1 cellular context compared by ENCODE assay signal in the genomic region with DNA sequence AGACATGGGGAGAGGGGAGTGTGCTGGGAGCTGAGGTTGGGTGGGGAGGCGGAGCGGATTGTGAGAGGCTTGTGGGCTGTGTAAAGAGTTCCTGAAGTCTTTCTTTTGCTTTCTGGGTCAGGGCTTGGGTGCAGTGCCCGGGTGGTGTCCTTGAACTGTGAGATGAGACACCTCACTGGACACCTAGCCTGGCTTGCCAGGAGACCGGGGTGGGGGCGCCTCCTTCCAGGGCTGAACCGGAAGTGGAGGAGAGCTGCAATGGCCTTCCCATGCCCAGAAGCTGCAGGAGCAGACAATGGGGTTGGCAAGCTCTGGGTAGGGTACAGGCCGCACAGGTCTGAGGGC.
TF ChIP-seq lines count a peak whose summit lies in the region.

No MANE protein-coding gene starts in this region.

TF ChIP-seq in HepG2, 621 proteins besides CTCF, POLR2A, EP300 and RAD21 (continued from another document):
- TF ChIP-seq, protein P1, sequence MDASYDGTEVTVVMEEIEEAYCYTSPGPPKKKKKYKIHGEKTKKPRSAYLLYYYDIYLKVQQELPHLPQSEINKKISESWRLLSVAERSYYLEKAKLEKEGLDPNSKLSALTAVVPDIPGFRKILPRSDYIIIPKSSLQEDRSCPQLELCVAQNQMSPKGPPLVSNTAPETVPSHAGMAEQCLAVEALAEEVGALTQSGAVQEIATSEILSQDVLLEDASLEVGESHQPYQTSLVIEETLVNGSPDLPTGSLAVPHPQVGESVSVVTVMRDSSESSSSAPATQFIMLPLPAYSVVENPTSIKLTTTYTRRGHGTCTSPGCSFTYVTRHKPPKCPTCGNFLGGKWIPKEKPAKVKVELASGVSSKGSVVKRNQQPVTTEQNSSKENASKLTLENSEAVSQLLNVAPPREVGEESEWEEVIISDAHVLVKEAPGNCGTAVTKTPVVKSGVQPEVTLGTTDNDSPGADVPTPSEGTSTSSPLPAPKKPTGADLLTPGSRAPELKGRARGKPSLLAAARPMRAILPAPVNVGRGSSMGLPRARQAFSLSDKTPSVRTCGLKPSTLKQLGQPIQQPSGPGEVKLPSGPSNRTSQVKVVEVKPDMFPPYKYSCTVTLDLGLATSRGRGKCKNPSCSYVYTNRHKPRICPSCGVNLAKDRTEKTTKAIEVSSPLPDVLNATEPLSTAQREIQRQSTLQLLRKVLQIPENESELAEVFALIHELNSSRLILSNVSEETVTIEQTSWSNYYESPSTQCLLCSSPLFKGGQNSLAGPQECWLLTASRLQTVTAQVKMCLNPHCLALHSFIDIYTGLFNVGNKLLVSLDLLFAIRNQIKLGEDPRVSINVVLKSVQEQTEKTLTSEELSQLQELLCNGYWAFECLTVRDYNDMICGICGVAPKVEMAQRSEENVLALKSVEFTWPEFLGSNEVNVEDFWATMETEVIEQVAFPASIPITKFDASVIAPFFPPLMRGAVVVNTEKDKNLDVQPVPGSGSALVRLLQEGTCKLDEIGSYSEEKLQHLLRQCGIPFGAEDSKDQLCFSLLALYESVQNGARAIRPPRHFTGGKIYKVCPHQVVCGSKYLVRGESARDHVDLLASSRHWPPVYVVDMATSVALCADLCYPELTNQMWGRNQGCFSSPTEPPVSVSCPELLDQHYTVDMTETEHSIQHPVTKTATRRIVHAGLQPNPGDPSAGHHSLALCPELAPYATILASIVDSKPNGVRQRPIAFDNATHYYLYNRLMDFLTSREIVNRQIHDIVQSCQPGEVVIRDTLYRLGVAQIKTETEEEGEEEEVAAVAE (CRISPR knock-in tag; IDR thresholded peaks at IDR 0.05; ENCODE audit: borderline replicate concordance), result peak; percentile 22; the same call in 1 of the 2 replicates
- TF ChIP-seq THAP11 (CRISPR knock-in tag; IDR thresholded peaks at IDR 0.05) (no peak), ZEB1 (IDR thresholded peaks at IDR 0.05; ENCODE audit: insufficient replicate concordance, low read depth) (no peak), ZNF556 (CRISPR knock-in tag; IDR thresholded peaks at IDR 0.05; ENCODE audit: borderline replicate concordance) (no peak), NR2F6 (IDR thresholded peaks at IDR 0.05) (peak; percentile 50; the same call in 1 of the 2 replicates), NR2F6 (CRISPR knock-in tag; IDR thresholded peaks at IDR 0.05) (0 out of 2 replicates have a peak, but pooled peaks have one; percentile 24), ZNF547 (CRISPR knock-in tag; IDR thresholded peaks at IDR 0.05) (no peak), TBL1XR1 (IDR thresholded peaks at IDR 0.05; ENCODE audit: borderline replicate concordance, low read length, partially characterized antibody) (no peak), ZNF331 (CRISPR knock-in tag; IDR thresholded peaks at IDR 0.05) (0 out of 2 replicates have a peak, but pooled peaks have one; percentile 17), ZNF329 (CRISPR knock-in tag; IDR thresholded peaks at IDR 0.05; ENCODE audit: low read depth) (no peak), SMAD3 (CRISPR knock-in tag; IDR thresholded peaks at IDR 0.05) (no peak), ZNF280D (CRISPR knock-in tag; IDR thresholded peaks at IDR 0.05) (peak; percentile 22; the same call in 1 of the 2 replicates), CHCHD3 (CRISPR knock-in tag; IDR thresholded peaks at IDR 0.05) (no peak)
- TF ChIP-seq, protein P2, sequence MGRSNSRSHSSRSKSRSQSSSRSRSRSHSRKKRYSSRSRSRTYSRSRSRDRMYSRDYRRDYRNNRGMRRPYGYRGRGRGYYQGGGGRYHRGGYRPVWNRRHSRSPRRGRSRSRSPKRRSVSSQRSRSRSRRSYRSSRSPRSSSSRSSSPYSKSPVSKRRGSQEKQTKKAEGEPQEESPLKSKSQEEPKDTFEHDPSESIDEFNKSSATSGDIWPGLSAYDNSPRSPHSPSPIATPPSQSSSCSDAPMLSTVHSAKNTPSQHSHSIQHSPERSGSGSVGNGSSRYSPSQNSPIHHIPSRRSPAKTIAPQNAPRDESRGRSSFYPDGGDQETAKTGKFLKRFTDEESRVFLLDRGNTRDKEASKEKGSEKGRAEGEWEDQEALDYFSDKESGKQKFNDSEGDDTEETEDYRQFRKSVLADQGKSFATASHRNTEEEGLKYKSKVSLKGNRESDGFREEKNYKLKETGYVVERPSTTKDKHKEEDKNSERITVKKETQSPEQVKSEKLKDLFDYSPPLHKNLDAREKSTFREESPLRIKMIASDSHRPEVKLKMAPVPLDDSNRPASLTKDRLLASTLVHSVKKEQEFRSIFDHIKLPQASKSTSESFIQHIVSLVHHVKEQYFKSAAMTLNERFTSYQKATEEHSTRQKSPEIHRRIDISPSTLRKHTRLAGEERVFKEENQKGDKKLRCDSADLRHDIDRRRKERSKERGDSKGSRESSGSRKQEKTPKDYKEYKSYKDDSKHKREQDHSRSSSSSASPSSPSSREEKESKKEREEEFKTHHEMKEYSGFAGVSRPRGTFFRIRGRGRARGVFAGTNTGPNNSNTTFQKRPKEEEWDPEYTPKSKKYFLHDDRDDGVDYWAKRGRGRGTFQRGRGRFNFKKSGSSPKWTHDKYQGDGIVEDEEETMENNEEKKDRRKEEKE (IDR thresholded peaks at IDR 0.05), result no peak
- TF ChIP-seq, protein P3, sequence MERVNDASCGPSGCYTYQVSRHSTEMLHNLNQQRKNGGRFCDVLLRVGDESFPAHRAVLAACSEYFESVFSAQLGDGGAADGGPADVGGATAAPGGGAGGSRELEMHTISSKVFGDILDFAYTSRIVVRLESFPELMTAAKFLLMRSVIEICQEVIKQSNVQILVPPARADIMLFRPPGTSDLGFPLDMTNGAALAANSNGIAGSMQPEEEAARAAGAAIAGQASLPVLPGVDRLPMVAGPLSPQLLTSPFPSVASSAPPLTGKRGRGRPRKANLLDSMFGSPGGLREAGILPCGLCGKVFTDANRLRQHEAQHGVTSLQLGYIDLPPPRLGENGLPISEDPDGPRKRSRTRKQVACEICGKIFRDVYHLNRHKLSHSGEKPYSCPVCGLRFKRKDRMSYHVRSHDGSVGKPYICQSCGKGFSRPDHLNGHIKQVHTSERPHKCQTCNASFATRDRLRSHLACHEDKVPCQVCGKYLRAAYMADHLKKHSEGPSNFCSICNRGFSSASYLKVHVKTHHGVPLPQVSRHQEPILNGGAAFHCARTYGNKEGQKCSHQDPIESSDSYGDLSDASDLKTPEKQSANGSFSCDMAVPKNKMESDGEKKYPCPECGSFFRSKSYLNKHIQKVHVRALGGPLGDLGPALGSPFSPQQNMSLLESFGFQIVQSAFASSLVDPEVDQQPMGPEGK (CRISPR knock-in tag; IDR thresholded peaks at IDR 0.05), result peak; percentile 67; the same call in 1 of the 2 replicates
